ENCODE assay signal across 8 cellular contexts in the genomic region with DNA sequence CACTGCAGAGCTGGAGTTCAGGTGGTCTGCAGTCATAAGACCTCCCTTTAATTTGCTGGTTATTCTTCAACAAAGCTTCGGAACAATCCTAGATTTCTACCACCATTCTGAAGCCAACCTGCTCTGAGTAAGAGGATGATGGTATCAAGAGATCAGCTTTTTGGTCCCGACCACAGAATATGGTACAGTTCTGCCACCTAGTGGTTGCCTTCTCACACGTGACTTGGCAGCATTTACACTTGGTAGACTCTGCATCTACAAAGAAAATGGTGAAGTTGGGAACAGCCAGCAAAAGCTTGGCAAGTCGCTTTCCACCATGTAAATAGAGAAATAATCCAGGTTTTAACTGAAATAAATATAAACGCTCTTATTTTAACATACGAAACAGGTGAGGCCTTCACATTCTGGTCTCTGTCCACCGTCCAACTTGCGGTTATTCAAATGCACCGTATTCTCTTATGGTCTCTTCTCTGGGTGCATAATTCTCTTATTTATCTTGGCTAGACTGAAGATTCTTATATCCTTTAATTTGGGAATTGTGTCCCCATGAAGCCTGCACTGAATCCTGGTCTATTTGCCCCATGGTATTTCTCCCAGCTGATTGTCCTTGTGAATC.
DNase-seq lines count a peak whose midpoint lies in the region; ATAC-seq and TF ChIP-seq lines count a peak whose summit lies in the region.

No MANE protein-coding gene starts in this region.

- H3K27ac Mint-ChIP-seq in stimulated activated effector memory CD8-positive, alpha-beta T cell treated with anti-CD3 and anti-CD28 coated beads, Interleukin-12 subunit alpha, Interleukin-12 subunit beta, amount 100 ng/mL, for 72 hours, result no peak overlapping the region

- peak; percentile 100 for ATAC-seq in HG02759 (IDR thresholded peaks at IDR 0.05; ENCODE audit: unreplicated experiment)
- ATAC-seq in left colon, result peak; percentile 68
- ATAC-seq in stimulated activated effector memory CD8-positive, alpha-beta T cell treated with anti-CD3 and anti-CD28 coated beads, Interleukin-12 subunit alpha, Interleukin-12 subunit beta, amount 100 ng/mL, for 72 hours, result peak; percentile 57

- no peaks in the 10 kb centered on the region for H3K4me1 Mint-ChIP-seq in stimulated activated effector memory CD8-positive, alpha-beta T cell treated with anti-CD3 and anti-CD28 coated beads, Interleukin-12 subunit alpha, Interleukin-12 subunit beta, amount 100 ng/mL, for 72 hours

- DNase-seq in AG09319 (ENCODE audit: extremely low read depth, low read depth), result peak; percentile 2
- peak; percentile 37 for DNase-seq in GM13977 (ENCODE audit: low spot score)
- DNase-seq in NAMALWA (ENCODE audit: low spot score), result peak; percentile 91
- peak; percentile 59 to 79 for DNase-seq in SHP77 (lab: John Stamatoyannopoulos, UW)
- DNase-seq in T47D (ENCODE audit: low read depth in 1 of 2, low spot score in 1 of 2), result peak; percentile 50 to 92
- DNase-seq in left colon, result peak; percentile 27 to 34
- DNase-seq in stimulated activated effector memory CD8-positive, alpha-beta T cell treated with anti-CD3 and anti-CD28 coated beads, Interleukin-12 subunit alpha, Interleukin-12 subunit beta, amount 100 ng/mL, for 72 hours (ENCODE audit: low spot score in 2 of 2), result peak in 1 of 2 donors; percentile 56

- no peaks in the 10 kb centered on the region for H3K36me3 Mint-ChIP-seq in stimulated activated effector memory CD8-positive, alpha-beta T cell treated with anti-CD3 and anti-CD28 coated beads, Interleukin-12 subunit alpha, Interleukin-12 subunit beta, amount 100 ng/mL, for 72 hours

- H3K4me3 Mint-ChIP-seq in stimulated activated effector memory CD8-positive, alpha-beta T cell treated with anti-CD3 and anti-CD28 coated beads, Interleukin-12 subunit alpha, Interleukin-12 subunit beta, amount 100 ng/mL, for 72 hours, result no peak overlapping the region

- TF ChIP-seq CTCF in AG09319 (IDR thresholded peaks at IDR 0.05; ENCODE audit: low read depth, low read length), result peak; percentile 48
- peak; percentile 79 for TF ChIP-seq CTCF in GM13977 (IDR thresholded peaks at IDR 0.05; ENCODE audit: extremely low read depth, insufficient read depth, missing control alignments)

- in situ Hi-C loops in GM13977 (cut with MboI; ENCODE audit: low pct_unique_long_range_greater_than_20kb, low sequenced_read_pairs, unreplicated experiment) (loop anchor here (10.0 kb wide), 1 partner anchor 595 kb away; no protein-coding TSS in a partner anchor), T47D (cut with HindIII; ENCODE audit: low pct_unique_long_range_greater_than_20kb, low sequenced_read_pairs) (no loop called here)

- intact Hi-C loops in left colon (cut with DNase I, micrococcal nuclease), result no loop called here

- no peaks in the 10 kb centered on the region for H3K9me3 Mint-ChIP-seq in stimulated activated effector memory CD8-positive, alpha-beta T cell treated with anti-CD3 and anti-CD28 coated beads, Interleukin-12 subunit alpha, Interleukin-12 subunit beta, amount 100 ng/mL, for 72 hours
